Comparison of ENCODE assay signal across 1 cellular context in the genomic region with DNA sequence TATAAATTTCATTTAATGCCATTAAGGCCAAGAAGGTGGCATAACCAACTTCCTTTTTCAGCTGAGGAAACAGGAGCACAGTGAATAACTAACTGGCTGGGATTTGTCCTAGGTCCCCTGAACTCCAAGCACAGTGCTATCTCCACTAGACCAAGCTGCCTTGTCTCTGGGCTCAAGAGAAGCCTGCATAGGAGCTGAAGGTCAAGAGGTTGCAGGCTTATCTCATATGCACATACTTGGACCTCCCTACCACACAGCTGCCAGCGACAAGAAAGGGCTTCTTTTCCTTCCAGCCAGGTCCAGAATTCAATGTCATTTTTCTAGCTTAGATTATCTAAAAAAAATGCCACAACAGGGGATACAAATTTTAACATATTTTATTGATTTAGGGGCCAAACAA.
TF ChIP-seq lines count a peak whose summit lies in the region.

No MANE protein-coding gene starts in this region.

TF ChIP-seq in K562, 482 proteins besides CTCF, POLR2A, EP300 and RAD21 (continued from another document and continues in another):
- TF ChIP-seq, protein P1, sequence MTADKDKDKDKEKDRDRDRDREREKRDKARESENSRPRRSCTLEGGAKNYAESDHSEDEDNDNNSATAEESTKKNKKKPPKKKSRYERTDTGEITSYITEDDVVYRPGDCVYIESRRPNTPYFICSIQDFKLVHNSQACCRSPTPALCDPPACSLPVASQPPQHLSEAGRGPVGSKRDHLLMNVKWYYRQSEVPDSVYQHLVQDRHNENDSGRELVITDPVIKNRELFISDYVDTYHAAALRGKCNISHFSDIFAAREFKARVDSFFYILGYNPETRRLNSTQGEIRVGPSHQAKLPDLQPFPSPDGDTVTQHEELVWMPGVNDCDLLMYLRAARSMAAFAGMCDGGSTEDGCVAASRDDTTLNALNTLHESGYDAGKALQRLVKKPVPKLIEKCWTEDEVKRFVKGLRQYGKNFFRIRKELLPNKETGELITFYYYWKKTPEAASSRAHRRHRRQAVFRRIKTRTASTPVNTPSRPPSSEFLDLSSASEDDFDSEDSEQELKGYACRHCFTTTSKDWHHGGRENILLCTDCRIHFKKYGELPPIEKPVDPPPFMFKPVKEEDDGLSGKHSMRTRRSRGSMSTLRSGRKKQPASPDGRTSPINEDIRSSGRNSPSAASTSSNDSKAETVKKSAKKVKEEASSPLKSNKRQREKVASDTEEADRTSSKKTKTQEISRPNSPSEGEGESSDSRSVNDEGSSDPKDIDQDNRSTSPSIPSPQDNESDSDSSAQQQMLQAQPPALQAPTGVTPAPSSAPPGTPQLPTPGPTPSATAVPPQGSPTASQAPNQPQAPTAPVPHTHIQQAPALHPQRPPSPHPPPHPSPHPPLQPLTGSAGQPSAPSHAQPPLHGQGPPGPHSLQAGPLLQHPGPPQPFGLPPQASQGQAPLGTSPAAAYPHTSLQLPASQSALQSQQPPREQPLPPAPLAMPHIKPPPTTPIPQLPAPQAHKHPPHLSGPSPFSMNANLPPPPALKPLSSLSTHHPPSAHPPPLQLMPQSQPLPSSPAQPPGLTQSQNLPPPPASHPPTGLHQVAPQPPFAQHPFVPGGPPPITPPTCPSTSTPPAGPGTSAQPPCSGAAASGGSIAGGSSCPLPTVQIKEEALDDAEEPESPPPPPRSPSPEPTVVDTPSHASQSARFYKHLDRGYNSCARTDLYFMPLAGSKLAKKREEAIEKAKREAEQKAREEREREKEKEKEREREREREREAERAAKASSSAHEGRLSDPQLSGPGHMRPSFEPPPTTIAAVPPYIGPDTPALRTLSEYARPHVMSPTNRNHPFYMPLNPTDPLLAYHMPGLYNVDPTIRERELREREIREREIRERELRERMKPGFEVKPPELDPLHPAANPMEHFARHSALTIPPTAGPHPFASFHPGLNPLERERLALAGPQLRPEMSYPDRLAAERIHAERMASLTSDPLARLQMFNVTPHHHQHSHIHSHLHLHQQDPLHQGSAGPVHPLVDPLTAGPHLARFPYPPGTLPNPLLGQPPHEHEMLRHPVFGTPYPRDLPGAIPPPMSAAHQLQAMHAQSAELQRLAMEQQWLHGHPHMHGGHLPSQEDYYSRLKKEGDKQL (CRISPR knock-in tag; IDR thresholded peaks at IDR 0.05; ENCODE audit: borderline replicate concordance) = no peak
- TF ChIP-seq CCAR2 (IDR thresholded peaks at IDR 0.05; ENCODE audit: low read depth, low read length) = no peak
- no peak for TF ChIP-seq CAMTA2 (CRISPR knock-in tag; conservative IDR thresholded peaks at IDR 0.05)
- TF ChIP-seq TEAD4 (IDR thresholded peaks at IDR 0.05; ENCODE audit: low read length) = peak; percentile 96
- no peak for TF ChIP-seq TEAD4 (CRISPR knock-in tag; IDR thresholded peaks at IDR 0.05; ENCODE audit: borderline replicate concordance)
- TF ChIP-seq IFI16 (CRISPR knock-in tag; IDR thresholded peaks at IDR 0.05) = no peak
- peak; percentile 30 for TF ChIP-seq RBBP5 (IDR thresholded peaks at IDR 0.05; ENCODE audit: borderline replicate concordance, insufficient read depth, low read length, poor library complexity, severe bottlenecking)
- TF ChIP-seq, protein P2, sequence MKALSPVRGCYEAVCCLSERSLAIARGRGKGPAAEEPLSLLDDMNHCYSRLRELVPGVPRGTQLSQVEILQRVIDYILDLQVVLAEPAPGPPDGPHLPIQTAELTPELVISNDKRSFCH (CRISPR knock-in tag; IDR thresholded peaks at IDR 0.05) = no peak
- TF ChIP-seq, protein P2 (tag; IDR thresholded peaks at IDR 0.05) = peak; percentile 43; the same call in 1 of the 2 replicates
- no peak for TF ChIP-seq TAF9B (IDR thresholded peaks at IDR 0.05; ENCODE audit: partially characterized antibody)
- no peak for TF ChIP-seq ZNF121 (CRISPR knock-in tag; conservative IDR thresholded peaks at IDR 0.05)
- TF ChIP-seq HOXB6 (CRISPR knock-in tag; IDR thresholded peaks at IDR 0.05; ENCODE audit: borderline replicate concordance) = no peak
- no peak for TF ChIP-seq ZNF143 (CRISPR knock-in tag; IDR thresholded peaks at IDR 0.05)
- TF ChIP-seq, protein P3, sequence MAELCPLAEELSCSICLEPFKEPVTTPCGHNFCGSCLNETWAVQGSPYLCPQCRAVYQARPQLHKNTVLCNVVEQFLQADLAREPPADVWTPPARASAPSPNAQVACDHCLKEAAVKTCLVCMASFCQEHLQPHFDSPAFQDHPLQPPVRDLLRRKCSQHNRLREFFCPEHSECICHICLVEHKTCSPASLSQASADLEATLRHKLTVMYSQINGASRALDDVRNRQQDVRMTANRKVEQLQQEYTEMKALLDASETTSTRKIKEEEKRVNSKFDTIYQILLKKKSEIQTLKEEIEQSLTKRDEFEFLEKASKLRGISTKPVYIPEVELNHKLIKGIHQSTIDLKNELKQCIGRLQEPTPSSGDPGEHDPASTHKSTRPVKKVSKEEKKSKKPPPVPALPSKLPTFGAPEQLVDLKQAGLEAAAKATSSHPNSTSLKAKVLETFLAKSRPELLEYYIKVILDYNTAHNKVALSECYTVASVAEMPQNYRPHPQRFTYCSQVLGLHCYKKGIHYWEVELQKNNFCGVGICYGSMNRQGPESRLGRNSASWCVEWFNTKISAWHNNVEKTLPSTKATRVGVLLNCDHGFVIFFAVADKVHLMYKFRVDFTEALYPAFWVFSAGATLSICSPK (IDR thresholded peaks at IDR 0.05; ENCODE audit: borderline replicate concordance) = no peak
- no peak for TF ChIP-seq SRSF9 (IDR thresholded peaks at IDR 0.05; ENCODE audit: borderline replicate concordance, low read depth, low read length)
- TF ChIP-seq ZBTB7A (IDR thresholded peaks at IDR 0.05; ENCODE audit: borderline replicate concordance, control insufficient read depth, low read depth, low read length) = no peak
- TF ChIP-seq EP400 (IDR thresholded peaks at IDR 0.05) = 0 out of 2 replicates have a peak, but pooled peaks have one; percentile 25
- TF ChIP-seq JUND (IDR thresholded peaks at IDR 0.05; ENCODE audit: borderline replicate concordance, low read depth, low read length) = peak; percentile 81; the same call in 1 of the 2 replicates
- no peak; the same call in 2 of the 3 replicates for TF ChIP-seq JUND (tag; IDR thresholded peaks at IDR 0.05; ENCODE audit: borderline replicate concordance, low read depth, low read length)
- TF ChIP-seq CCNT2 (IDR thresholded peaks at IDR 0.05; ENCODE audit: borderline replicate concordance, extremely low read depth, insufficient read length, low read depth, low read length) = peak; percentile 80
- no peak for TF ChIP-seq RBM34 (IDR thresholded peaks at IDR 0.05; ENCODE audit: borderline replicate concordance, insufficient read depth, low read length)
- no peak for TF ChIP-seq HLTF (IDR thresholded peaks at IDR 0.05)
- TF ChIP-seq MAFF (IDR thresholded peaks at IDR 0.05; ENCODE audit: low read length) = no peak
- no peak for TF ChIP-seq CBX8 (IDR thresholded peaks at IDR 0.05; ENCODE audit: borderline replicate concordance, extremely low read depth, low read depth, low read length, poor library complexity, severe bottlenecking)
- no peak for TF ChIP-seq SLC30A9 (CRISPR knock-in tag; IDR thresholded peaks at IDR 0.05)
- TF ChIP-seq, protein P4, sequence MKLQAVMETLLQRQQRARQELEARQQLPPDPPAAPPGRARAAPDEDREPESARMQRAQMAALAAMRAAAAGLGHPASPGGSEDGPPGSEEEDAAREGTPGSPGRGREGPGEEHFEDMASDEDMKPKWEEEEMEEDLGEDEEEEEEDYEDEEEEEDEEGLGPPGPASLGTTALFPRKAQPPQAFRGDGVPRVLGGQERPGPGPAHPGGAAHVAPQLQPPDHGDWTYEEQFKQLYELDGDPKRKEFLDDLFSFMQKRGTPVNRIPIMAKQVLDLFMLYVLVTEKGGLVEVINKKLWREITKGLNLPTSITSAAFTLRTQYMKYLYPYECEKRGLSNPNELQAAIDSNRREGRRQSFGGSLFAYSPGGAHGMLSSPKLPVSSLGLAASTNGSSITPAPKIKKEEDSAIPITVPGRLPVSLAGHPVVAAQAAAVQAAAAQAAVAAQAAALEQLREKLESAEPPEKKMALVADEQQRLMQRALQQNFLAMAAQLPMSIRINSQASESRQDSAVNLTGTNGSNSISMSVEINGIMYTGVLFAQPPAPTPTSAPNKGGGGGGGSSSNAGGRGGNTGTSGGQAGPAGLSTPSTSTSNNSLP (IDR thresholded peaks at IDR 0.05; ENCODE audit: borderline replicate concordance, low read depth, low read length) = peak; percentile 59; the same call in 1 of the 2 replicates
- TF ChIP-seq MTF1 (CRISPR knock-in tag; IDR thresholded peaks at IDR 0.05; ENCODE audit: borderline replicate concordance) = no peak
- peak; percentile 42 for TF ChIP-seq ZFP36 (IDR thresholded peaks at IDR 0.05; ENCODE audit: low read depth, low read length, partially characterized antibody)
- TF ChIP-seq POLR3A (IDR thresholded peaks at IDR 0.05; ENCODE audit: borderline replicate concordance, extremely low read depth, insufficient read depth, insufficient read length) = no peak
- no peak for TF ChIP-seq HMG20B (CRISPR knock-in tag; IDR thresholded peaks at IDR 0.05)
- TF ChIP-seq, protein P5, sequence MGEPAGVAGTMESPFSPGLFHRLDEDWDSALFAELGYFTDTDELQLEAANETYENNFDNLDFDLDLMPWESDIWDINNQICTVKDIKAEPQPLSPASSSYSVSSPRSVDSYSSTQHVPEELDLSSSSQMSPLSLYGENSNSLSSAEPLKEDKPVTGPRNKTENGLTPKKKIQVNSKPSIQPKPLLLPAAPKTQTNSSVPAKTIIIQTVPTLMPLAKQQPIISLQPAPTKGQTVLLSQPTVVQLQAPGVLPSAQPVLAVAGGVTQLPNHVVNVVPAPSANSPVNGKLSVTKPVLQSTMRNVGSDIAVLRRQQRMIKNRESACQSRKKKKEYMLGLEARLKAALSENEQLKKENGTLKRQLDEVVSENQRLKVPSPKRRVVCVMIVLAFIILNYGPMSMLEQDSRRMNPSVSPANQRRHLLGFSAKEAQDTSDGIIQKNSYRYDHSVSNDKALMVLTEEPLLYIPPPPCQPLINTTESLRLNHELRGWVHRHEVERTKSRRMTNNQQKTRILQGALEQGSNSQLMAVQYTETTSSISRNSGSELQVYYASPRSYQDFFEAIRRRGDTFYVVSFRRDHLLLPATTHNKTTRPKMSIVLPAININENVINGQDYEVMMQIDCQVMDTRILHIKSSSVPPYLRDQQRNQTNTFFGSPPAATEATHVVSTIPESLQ (CRISPR knock-in tag; IDR thresholded peaks at IDR 0.05) = no peak
- TF ChIP-seq MED1 (CRISPR knock-in tag; IDR thresholded peaks at IDR 0.05; ENCODE audit: borderline replicate concordance) = no peak
- TF ChIP-seq MBD2 (IDR thresholded peaks at IDR 0.05; ENCODE audit: borderline replicate concordance, low read depth) = peak; percentile 47; the same call in 1 of the 2 replicates
- TF ChIP-seq, protein P6, sequence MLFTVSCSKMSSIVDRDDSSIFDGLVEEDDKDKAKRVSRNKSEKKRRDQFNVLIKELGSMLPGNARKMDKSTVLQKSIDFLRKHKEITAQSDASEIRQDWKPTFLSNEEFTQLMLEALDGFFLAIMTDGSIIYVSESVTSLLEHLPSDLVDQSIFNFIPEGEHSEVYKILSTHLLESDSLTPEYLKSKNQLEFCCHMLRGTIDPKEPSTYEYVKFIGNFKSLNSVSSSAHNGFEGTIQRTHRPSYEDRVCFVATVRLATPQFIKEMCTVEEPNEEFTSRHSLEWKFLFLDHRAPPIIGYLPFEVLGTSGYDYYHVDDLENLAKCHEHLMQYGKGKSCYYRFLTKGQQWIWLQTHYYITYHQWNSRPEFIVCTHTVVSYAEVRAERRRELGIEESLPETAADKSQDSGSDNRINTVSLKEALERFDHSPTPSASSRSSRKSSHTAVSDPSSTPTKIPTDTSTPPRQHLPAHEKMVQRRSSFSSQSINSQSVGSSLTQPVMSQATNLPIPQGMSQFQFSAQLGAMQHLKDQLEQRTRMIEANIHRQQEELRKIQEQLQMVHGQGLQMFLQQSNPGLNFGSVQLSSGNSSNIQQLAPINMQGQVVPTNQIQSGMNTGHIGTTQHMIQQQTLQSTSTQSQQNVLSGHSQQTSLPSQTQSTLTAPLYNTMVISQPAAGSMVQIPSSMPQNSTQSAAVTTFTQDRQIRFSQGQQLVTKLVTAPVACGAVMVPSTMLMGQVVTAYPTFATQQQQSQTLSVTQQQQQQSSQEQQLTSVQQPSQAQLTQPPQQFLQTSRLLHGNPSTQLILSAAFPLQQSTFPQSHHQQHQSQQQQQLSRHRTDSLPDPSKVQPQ (CRISPR knock-in tag; IDR thresholded peaks at IDR 0.05; ENCODE audit: borderline replicate concordance) = no peak
- TF ChIP-seq FOXK1 (CRISPR knock-in tag; IDR thresholded peaks at IDR 0.05; ENCODE audit: borderline replicate concordance) = no peak
- TF ChIP-seq SMAD2 (IDR thresholded peaks at IDR 0.05; ENCODE audit: low read depth, low read length) = no peak
- TF ChIP-seq ZNF589 (CRISPR knock-in tag; IDR thresholded peaks at IDR 0.05; ENCODE audit: low read depth) = peak; percentile 91
- TF ChIP-seq ZNF274 (IDR thresholded peaks at IDR 0.05; ENCODE audit: borderline replicate concordance, low read depth, low read length) = peak; percentile 59; the same call in 1 of the 2 replicates
- TF ChIP-seq HNRNPK (IDR thresholded peaks at IDR 0.05; ENCODE audit: low read depth, low read length, poor library complexity, severe bottlenecking) = no peak
- peak; percentile 57; the same call in 1 of the 2 replicates for TF ChIP-seq BCOR (IDR thresholded peaks at IDR 0.05)
- TF ChIP-seq SRSF3 (IDR thresholded peaks at IDR 0.05; ENCODE audit: insufficient read depth, low read length) = no peak
- TF ChIP-seq, protein P7, sequence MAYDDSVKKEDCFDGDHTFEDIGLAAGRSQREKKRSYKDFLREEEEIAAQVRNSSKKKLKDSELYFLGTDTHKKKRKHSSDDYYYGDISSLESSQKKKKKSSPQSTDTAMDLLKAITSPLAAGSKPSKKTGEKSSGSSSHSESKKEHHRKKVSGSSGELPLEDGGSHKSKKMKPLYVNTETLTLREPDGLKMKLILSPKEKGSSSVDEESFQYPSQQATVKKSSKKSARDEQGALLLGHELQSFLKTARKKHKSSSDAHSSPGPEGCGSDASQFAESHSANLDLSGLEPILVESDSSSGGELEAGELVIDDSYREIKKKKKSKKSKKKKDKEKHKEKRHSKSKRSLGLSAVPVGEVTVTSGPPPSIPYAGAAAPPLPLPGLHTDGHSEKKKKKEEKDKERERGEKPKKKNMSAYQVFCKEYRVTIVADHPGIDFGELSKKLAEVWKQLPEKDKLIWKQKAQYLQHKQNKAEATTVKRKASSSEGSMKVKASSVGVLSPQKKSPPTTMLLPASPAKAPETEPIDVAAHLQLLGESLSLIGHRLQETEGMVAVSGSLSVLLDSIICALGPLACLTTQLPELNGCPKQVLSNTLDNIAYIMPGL (CRISPR knock-in tag; IDR thresholded peaks at IDR 0.05) = no peak
- TF ChIP-seq HDGF (IDR thresholded peaks at IDR 0.05) = no peak
- no peak for TF ChIP-seq ZNF347 (CRISPR knock-in tag; IDR thresholded peaks at IDR 0.05; ENCODE audit: low read depth)
- TF ChIP-seq PHF20 (IDR thresholded peaks at IDR 0.05; ENCODE audit: partially characterized antibody) = no peak
- TF ChIP-seq BDP1 (IDR thresholded peaks at IDR 0.05; ENCODE audit: insufficient read depth, insufficient read length) = no peak
- TF ChIP-seq, protein P8, sequence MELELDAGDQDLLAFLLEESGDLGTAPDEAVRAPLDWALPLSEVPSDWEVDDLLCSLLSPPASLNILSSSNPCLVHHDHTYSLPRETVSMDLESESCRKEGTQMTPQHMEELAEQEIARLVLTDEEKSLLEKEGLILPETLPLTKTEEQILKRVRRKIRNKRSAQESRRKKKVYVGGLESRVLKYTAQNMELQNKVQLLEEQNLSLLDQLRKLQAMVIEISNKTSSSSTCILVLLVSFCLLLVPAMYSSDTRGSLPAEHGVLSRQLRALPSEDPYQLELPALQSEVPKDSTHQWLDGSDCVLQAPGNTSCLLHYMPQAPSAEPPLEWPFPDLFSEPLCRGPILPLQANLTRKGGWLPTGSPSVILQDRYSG (tag; conservative IDR thresholded peaks at IDR 0.05; ENCODE audit: low read depth) = 0 out of 2 replicates have a peak, but pooled peaks have one; percentile 75
- TF ChIP-seq ZNF165 (CRISPR knock-in tag; IDR thresholded peaks at IDR 0.05; ENCODE audit: borderline replicate concordance) = no peak
